In genomic region chr1:165296205-165296604, GRCh38 we compare ENCODE assay signal across 24 cellular contexts.
"Had no signal": no experiment of that assay in that cellular context is flagged by ENCODE, and none has a peak within 500 bp of the region (broad histone marks: within the 10 kb centered on the region; RNA-seq: fewer than 3 reads in every experiment).

No MANE protein-coding gene starts in this region.

- H3K27ac ChIP-seq: RWPE1 had no signal

- H3K9me3 ChIP-seq: MG63, SK-N-SH had no signal

- H3K9ac ChIP-seq: SK-N-SH had no signal

- DNase-seq: IMR-90; Karpas-422; KG1; MG63; NCI-H1092; NCI-H1105 treated with DMSO at 0.1 percent for 48 hours; NCI-H1417 treated with DMSO at 0.1 percent for 48 hours; NCI-H146; NCI-H187; NCI-H2029; NCI-H2081 treated with DMSO at 0.1 percent for 48 hours; NCI-H345; NCI-H446 treated with DMSO at 0.1 percent for 48 hours; NCI-H510A treated with DMSO at 0.1 percent for 48 hours; NCI-H526; NK-92 treated with Interleukin-12 subunit alpha and Interleukin-12 subunit beta, amount 100 ng/mL, for 24 hours; PC-3; SHP77; SK-N-SH; SW 1271; T-cell had no signal

- H3K9me3 Mint-ChIP-seq: T-cell had no signal

- H3K4me3 ChIP-seq: MG63 had no signal

- H3K36me3 Mint-ChIP-seq: T-cell had no signal

- ATAC-seq: HepG2, Panc1, PC-3, T-cell had no signal

- H3K27ac Mint-ChIP-seq: T-cell had no signal

- H3K27me3 ChIP-seq: MG63 had no signal

- H3K4me3 Mint-ChIP-seq: T-cell had no signal

- H3K36me3 ChIP-seq: MG63 had no signal

- H3K4me1 Mint-ChIP-seq: T-cell had no signal

- H3K4me2 ChIP-seq: SK-N-SH had no signal
